Comparison of ENCODE assay signal across 25 cellular contexts in genomic region chr9:76417394-76417793, GRCh38. TPM values are rescaled to one million over a fixed set of nuclear protein-coding genes. Genes with fewer than 3 reads are reported as not detected.
A peak's percentile ranks its signal among the peaks of the same experiment; 100 is the strongest.
DNase-seq lines count a peak whose midpoint lies in the region; ATAC-seq and TF ChIP-seq lines count a peak whose summit lies in the region.
"Had no signal": no experiment of that assay in that cellular context is flagged by ENCODE, and none has a peak within 500 bp of the region (broad histone marks: within the 10 kb centered on the region; RNA-seq: fewer than 3 reads in every experiment).

No MANE protein-coding gene starts in this region.

- no peaks in the 10 kb centered on the region for H3K27me3 ChIP-seq in ovary

- H3K4me1 ChIP-seq in ovary (ENCODE audit: insufficient read depth): no peaks in the 10 kb centered on the region
- H3K4me1 ChIP-seq: Caco-2 had no signal

- TF ChIP-seq POLR2A in ovary (IDR thresholded peaks at IDR 0.05): no peak

- peak; percentile 29 for DNase-seq in NCI-H510A treated with DMSO at 0.1 percent for 48 hours (lab: John Stamatoyannopoulos, UW)
- no peak for DNase-seq in NCI-H510A (lab: John Stamatoyannopoulos, UW)
- DNase-seq in WTC11 (ENCODE audit: low spot score): no peak
- DNase-seq in iPS-NIHi7 (ENCODE audit: extremely low spot score): peak; percentile 52
- DNase-seq in ovary: no peak
- DNase-seq: Caco-2; CD8-positive, alpha-beta T cell; GDM1; HCEC 1CT; Karpas-422; NCI-H1092; NCI-H1417 treated with DMSO at 0.1 percent for 48 hours; NCI-H1694 treated with DMSO at 0.1 percent for 48 hours; NCI-H2081; NCI-H2171; NCI-H226; NCI-H524; NCI-H774; PC-3; SK-N-SH had no signal

- H3K4me3 ChIP-seq in ovary: no peak overlapping the region
- H3K4me3 ChIP-seq: GM12878 had no signal

- H3K27ac ChIP-seq in ovary: no peak overlapping the region
- H3K27ac ChIP-seq: 22Rv1 had no signal

- peaks cover 7% of the 10 kb centered on the region; the same call in 1 of the 2 replicates for H3K27me3 Mint-ChIP-seq in WTC11 (ENCODE audit: low read depth)
- H3K27me3 Mint-ChIP-seq: B cell had no signal

- POLR2A ChIA-PET in WTC11 (lab: Charles Lee): no interaction called here

- peaks cover 8% of the 10 kb centered on the region for H3K36me3 Mint-ChIP-seq in WTC11

- TF ChIP-seq EP300 in ovary (IDR thresholded peaks at IDR 0.05): no peak

- H3K36me3 ChIP-seq in ovary: no peaks in the 10 kb centered on the region

- peak; percentile 81 for ATAC-seq in WTC11
- no peak for ATAC-seq in GM21786 (IDR thresholded peaks at IDR 0.05; ENCODE audit: unreplicated experiment)
- ATAC-seq in HG02763 (IDR thresholded peaks at IDR 0.05; ENCODE audit: unreplicated experiment): no peak
- ATAC-seq: CD8-positive, alpha-beta T cell; GM12878; PC-3 had no signal

- TF ChIP-seq CTCF in WTC11 (IDR thresholded peaks at IDR 0.05) (no peak), ovary (IDR thresholded peaks at IDR 0.05) (no peak)

- intact Hi-C loops in ovary (cut with DNase I): no loop called here

- H3K4me1 Mint-ChIP-seq in WTC11: peaks cover 41% of the 10 kb centered on the region
- H3K4me1 Mint-ChIP-seq: B cell had no signal

- CTCF ChIA-PET in WTC11 (lab: Charles Lee): interaction anchor here (0.6 to 1.7 kb wide), 5 partner anchors 13 to 241 kb away, joined by 3 to 5 read pairs (median 4); partner anchors contain the start of gene GCNT1

- no peaks in the 10 kb centered on the region for H3K9me3 ChIP-seq in ovary
- H3K9me3 ChIP-seq: Caco-2, SK-N-SH had no signal

- H3K4me3 Mint-ChIP-seq in WTC11: no peak overlapping the region
- H3K4me3 Mint-ChIP-seq: B cell; CD8-positive, alpha-beta T cell had no signal

- H3K27ac Mint-ChIP-seq in WTC11: no peak overlapping the region; the same call in 1 of the 2 replicates
- H3K27ac Mint-ChIP-seq: B cell; CD8-positive, alpha-beta T cell had no signal

- WGBS in ovary, 3 donors: 36 to 91% (median 41%) methylated on average over 1 of the region's 1 CpG

- peaks cover 25% of the 10 kb centered on the region for H3K9me3 Mint-ChIP-seq in WTC11

TF ChIP-seq in WTC11, 78 proteins besides CTCF, POLR2A, EP300 and RAD21:
- no peak for TF ChIP-seq AR (CRISPR knock-in tag; IDR thresholded peaks at IDR 0.05)
- no peak for TF ChIP-seq ATF1 (CRISPR knock-in tag; IDR thresholded peaks at IDR 0.05)
- TF ChIP-seq ZNF263 (CRISPR knock-in tag; IDR thresholded peaks at IDR 0.05; ENCODE audit: low read depth): no peak
- no peak for TF ChIP-seq ZNF219 (CRISPR knock-in tag; IDR thresholded peaks at IDR 0.05; ENCODE audit: borderline replicate concordance)

RNA-seq across cellular contexts. Expression of gene RFK, which starts 23.2 kb away (rescaled TPM):
- total RNA-seq in WTC11 (2021) (10.6 to 14.9 TPM (median 13.2 TPM) in 3 replicates), ovary (10 to 100 TPM; 14.5 to 30.1 (median 18.5) TPM)
- polyA plus RNA-seq in ovary: 10 to 100 TPM in 1 of 2 donors, 1 to 10 TPM in 1; 9.9 to 23.9 TPM

RNA-seq across cellular contexts. Expression of gene GCNT1, which starts 41.6 kb away (rescaled TPM):
- 15.6 to 17.2 TPM (median 16.1 TPM) in 3 replicates for total RNA-seq in WTC11 (2021)
- total RNA-seq in ovary: 1 to 10 TPM; 1.1 to 5.9 (median 3.0) TPM
- polyA plus RNA-seq in ovary: 1 to 10 TPM in 1 of 2 donors, under 1 TPM in 1; 0.90 to 4.4 TPM

Comparison
In these comparisons a context has a peak if more than half of its experiments do, and no peak if none do; other contexts are left out.
1. DNase-seq: peak in NCI-H510A treated with DMSO at 0.1 percent for 48 hours (single experiment) and iPS-NIHi7 (single experiment); none in NCI-H510A (single experiment), WTC11 (single experiment) and ovary (0 of 5).